Comparison of ENCODE assay signal across 16 cellular contexts in genomic region chr22:28345304-28345703, GRCh38.
A peak's percentile ranks its signal among the peaks of the same experiment; 100 is the strongest.
DNase-seq lines count a peak whose midpoint lies in the region; ATAC-seq and TF ChIP-seq lines count a peak whose summit lies in the region.
"Had no signal": no experiment of that assay in that cellular context is flagged by ENCODE, and none has a peak within 500 bp of the region (broad histone marks: within the 10 kb centered on the region; RNA-seq: fewer than 3 reads in every experiment).

No MANE protein-coding gene starts in this region.

- H3K9me3 ChIP-seq in osteoblast (ENCODE audit: low read depth, low read length): no peaks in the 10 kb centered on the region
- H3K9me3 ChIP-seq: ascending aorta had no signal

- ATAC-seq in GM19328 (IDR thresholded peaks at IDR 0.05; ENCODE audit: unreplicated experiment): no peak
- ATAC-seq: HCT116; naive thymus-derived CD4-positive, alpha-beta T cell; stimulated activated effector memory CD8-positive, alpha-beta T cell treated with anti-CD3 and anti-CD28 coated beads, Interleukin-12 subunit alpha, Interleukin-12 subunit beta, amount 100 ng/mL, for 72 hours had no signal

- H4K20me1 ChIP-seq in osteoblast (ENCODE audit: insufficient read depth, low read length): no peaks in the 10 kb centered on the region

- no peaks in the 10 kb centered on the region for H3K27me3 ChIP-seq in osteoblast (ENCODE audit: insufficient read depth, low read length)
- H3K27me3 ChIP-seq: ascending aorta had no signal

- no peaks in the 10 kb centered on the region for H3K36me3 ChIP-seq in osteoblast (ENCODE audit: insufficient read depth, low read length)
- H3K36me3 ChIP-seq: ascending aorta had no signal

- peaks cover 19% of the 10 kb centered on the region for H3K4me1 ChIP-seq in osteoblast (ENCODE audit: insufficient read depth, low read length)

- no peak overlapping the region for H3K27ac ChIP-seq in osteoblast (ENCODE audit: low read depth, low read length)

- TF ChIP-seq CTCF in AG10803 (conservative IDR thresholded peaks at IDR 0.05; ENCODE audit: low read length) (no peak), fibroblast of the aortic adventitia (IDR thresholded peaks at IDR 0.05; ENCODE audit: insufficient read depth, low read length) (no peak), osteoblast (IDR thresholded peaks at IDR 0.05; ENCODE audit: extremely low read depth, low read depth, low read length) (no peak)

- peak; percentile 73 for DNase-seq in AG10803 (ENCODE audit: low read depth)
- peak; percentile 70 for DNase-seq in M059J (ENCODE audit: low read depth)
- peak; percentile 24 for DNase-seq in fibroblast of the aortic adventitia (ENCODE audit: low read depth)
- no peak for DNase-seq in osteoblast (ENCODE audit: insufficient read length, low spot score, missing footprints)
- DNase-seq in Kasumi-1 (lab: John Stamatoyannopoulos, UW): no peak
- DNase-seq in stimulated activated CD4-positive, alpha-beta T cell treated with anti-CD3 and anti-CD28 coated beads, Interleukin-2, amount 100 ng/mL, for 48 hours: no peak
- no peak for DNase-seq in UCSD-AML1 (lab: John Stamatoyannopoulos, UW; ENCODE audit: unreplicated experiment)
- DNase-seq: activated effector memory CD4-positive, alpha-beta T cell treated with Interleukin-2 at 50 U/mL for 16 hours; naive thymus-derived CD4-positive, alpha-beta T cell; NCI-H187; SHP77 treated with DMSO at 0.1 percent for 48 hours; T-helper 2 cell had no signal

- H3K4me3 ChIP-seq in AG10803 (ENCODE audit: low read length) (no peak overlapping the region), fibroblast of the aortic adventitia (ENCODE audit: low read depth, low read length) (no peak overlapping the region), osteoblast (ENCODE audit: insufficient read depth, low read length) (no peak overlapping the region)

- no peaks in the 10 kb centered on the region for H3K79me2 ChIP-seq in osteoblast (ENCODE audit: insufficient read depth, low read length)

- no peak overlapping the region for H2AFZ ChIP-seq in osteoblast (ENCODE audit: low read length)

- H3K4me2 ChIP-seq in osteoblast (ENCODE audit: insufficient read depth, low read length): peak overlapping the region; percentile 45

Comparison
In these comparisons a context has a peak if more than half of its experiments do, and no peak if none do; other contexts are left out.
1. DNase-seq: peak in AG10803 (single experiment), M059J (single experiment) and fibroblast of the aortic adventitia (single experiment); none in osteoblast (single experiment), Kasumi-1 (0 of 2), stimulated activated CD4-positive, alpha-beta T cell treated with anti-CD3 and anti-CD28 coated beads, Interleukin-2, amount 100 ng/mL, for 48 hours (0 of 2) and UCSD-AML1 (single experiment).